ENCODE assay signal across 1 cellular context in genomic region chr7:99224263-99224947, GRCh38.
TF ChIP-seq lines count a peak whose summit lies in the region.

No MANE protein-coding gene starts in this region.

TF ChIP-seq in GM23338, 12 proteins besides CTCF, POLR2A, EP300 and RAD21 (continued from another document):
- no peak for TF ChIP-seq ZNF462 (CRISPR knock-in tag; IDR thresholded peaks at IDR 0.05)
- no peak for TF ChIP-seq ETS1 (IDR thresholded peaks at IDR 0.05)
- TF ChIP-seq CREB1 (CRISPR knock-in tag; IDR thresholded peaks at IDR 0.05; ENCODE audit: low read depth) = no peak
- TF ChIP-seq JUNB (IDR thresholded peaks at IDR 0.05; ENCODE audit: unreplicated experiment) = no peak
- TF ChIP-seq NANOG (IDR thresholded peaks at IDR 0.05; ENCODE audit: borderline replicate concordance) = no peak
- TF ChIP-seq ZNF114 (CRISPR knock-in tag; IDR thresholded peaks at IDR 0.05) = no peak
- TF ChIP-seq STAT1 (IDR thresholded peaks at IDR 0.05; ENCODE audit: unreplicated experiment) = no peak
- no peak for TF ChIP-seq POLR2AphosphoS5 (IDR thresholded peaks at IDR 0.05; ENCODE audit: low read depth)
- TF ChIP-seq EZH2 (IDR thresholded peaks at IDR 0.05; ENCODE audit: low read depth, unreplicated experiment) = no peak
- no peak for TF ChIP-seq EZH2phosphoT487 (IDR thresholded peaks at IDR 0.05; ENCODE audit: unreplicated experiment)
